1 cellular context compared by ENCODE assay signal in the genomic region with DNA sequence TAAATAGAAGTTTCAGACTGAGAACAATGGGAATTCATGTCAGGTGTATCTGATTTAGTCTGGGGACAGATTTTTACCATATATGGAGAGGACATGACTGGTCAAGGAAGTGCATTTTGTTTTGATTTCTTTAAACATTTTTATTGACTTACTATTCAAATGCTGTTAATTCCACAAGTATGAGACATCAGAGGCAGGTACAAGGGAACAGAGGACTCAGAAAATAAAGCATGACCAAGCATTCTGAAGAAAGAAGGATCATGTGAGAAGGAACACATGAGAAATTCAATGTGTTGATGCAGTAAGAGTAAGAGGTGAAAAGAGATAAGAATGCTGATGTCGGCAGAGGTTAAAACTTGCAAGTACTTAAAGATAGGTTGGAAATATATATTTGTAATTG.
TF ChIP-seq lines count a peak whose summit lies in the region.

No MANE protein-coding gene starts in this region.

TF ChIP-seq in IMR-90, 13 proteins besides CTCF, POLR2A, EP300 and RAD21 (continued from another document):
- TF ChIP-seq, protein P1, sequence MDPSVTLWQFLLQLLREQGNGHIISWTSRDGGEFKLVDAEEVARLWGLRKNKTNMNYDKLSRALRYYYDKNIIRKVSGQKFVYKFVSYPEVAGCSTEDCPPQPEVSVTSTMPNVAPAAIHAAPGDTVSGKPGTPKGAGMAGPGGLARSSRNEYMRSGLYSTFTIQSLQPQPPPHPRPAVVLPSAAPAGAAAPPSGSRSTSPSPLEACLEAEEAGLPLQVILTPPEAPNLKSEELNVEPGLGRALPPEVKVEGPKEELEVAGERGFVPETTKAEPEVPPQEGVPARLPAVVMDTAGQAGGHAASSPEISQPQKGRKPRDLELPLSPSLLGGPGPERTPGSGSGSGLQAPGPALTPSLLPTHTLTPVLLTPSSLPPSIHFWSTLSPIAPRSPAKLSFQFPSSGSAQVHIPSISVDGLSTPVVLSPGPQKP (IDR thresholded peaks at IDR 0.05; ENCODE audit: borderline replicate concordance, low read depth, low read length) = no peak
- no peak for TF ChIP-seq CHD1 (IDR thresholded peaks at IDR 0.05; ENCODE audit: low read depth, low read length)
